ENCODE assay signal across 22 cellular contexts in genomic region chr14:72419226-72419625, GRCh38.
DNase-seq lines count a peak whose midpoint lies in the region; FAIRE-seq and TF ChIP-seq lines count a peak whose summit lies in the region.
"Had no signal": no experiment of that assay in that cellular context is flagged by ENCODE, and none has a peak within 500 bp of the region (broad histone marks: within the 10 kb centered on the region; RNA-seq: fewer than 3 reads in every experiment).

No MANE protein-coding gene starts in this region.

- no peaks in the 10 kb centered on the region for H3K27me3 ChIP-seq in HUES48 (ENCODE audit: control insufficient read depth, insufficient read depth, low read length)
- H3K27me3 ChIP-seq: BLaER1 had no signal

- H3K27ac ChIP-seq in HUES48 (ENCODE audit: low read depth, low read length): peak overlapping the region; percentile 5
- no peak overlapping the region for H3K27ac ChIP-seq in substantia nigra (ENCODE audit: low read depth, low read length, poor library complexity, severe bottlenecking)
- H3K27ac ChIP-seq: 22Rv1, BLaER1, C4-2B, GM23248 had no signal

- no peaks in the 10 kb centered on the region for H3K36me3 ChIP-seq in HUES48 (ENCODE audit: control insufficient read depth, insufficient read depth, low read length)
- H3K36me3 ChIP-seq: BLaER1 had no signal

- peak overlapping the region; percentile 70 for H3K27ac Mint-ChIP-seq in glutamatergic neuron (ENCODE audit: unreplicated experiment)
- H3K27ac Mint-ChIP-seq in activated T-cell treated with anti-CD3 and anti-CD28 coated beads, Interleukin-2, amount 50 U/mL, for 24 hours: no peak overlapping the region
- H3K27ac Mint-ChIP-seq: B cell; CD4-positive, CD25-positive, alpha-beta regulatory T cell; CD8-positive, alpha-beta T cell had no signal

- peak overlapping the region; percentile 23 for H3K4me3 Mint-ChIP-seq in glutamatergic neuron (ENCODE audit: unreplicated experiment)
- no peak overlapping the region for H3K4me3 Mint-ChIP-seq in activated T-cell treated with anti-CD3 and anti-CD28 coated beads, Interleukin-2, amount 50 U/mL, for 24 hours
- H3K4me3 Mint-ChIP-seq: B cell; CD4-positive, CD25-positive, alpha-beta regulatory T cell; CD8-positive, alpha-beta T cell; H9 had no signal

- no peak for TF ChIP-seq CTCF in glutamatergic neuron (IDR thresholded peaks at IDR 0.05; ENCODE audit: partially characterized antibody, unreplicated experiment)

- H3K9me3 Mint-ChIP-seq in glutamatergic neuron (ENCODE audit: unreplicated experiment): peaks cover under 1% of the 10 kb centered on the region
- H3K9me3 Mint-ChIP-seq in activated T-cell treated with anti-CD3 and anti-CD28 coated beads, Interleukin-2, amount 50 U/mL, for 24 hours: peaks cover 4% of the 10 kb centered on the region
- H3K9me3 Mint-ChIP-seq: CD8-positive, alpha-beta T cell had no signal

- H3K9me3 ChIP-seq in HUES48 (ENCODE audit: control insufficient read depth, insufficient read depth, low read length): peaks cover 13% of the 10 kb centered on the region
- H3K9me3 ChIP-seq: Caco-2 had no signal

- peaks cover 3% of the 10 kb centered on the region for H3K36me3 Mint-ChIP-seq in glutamatergic neuron (ENCODE audit: unreplicated experiment)
- H3K36me3 Mint-ChIP-seq in activated T-cell treated with anti-CD3 and anti-CD28 coated beads, Interleukin-2, amount 50 U/mL, for 24 hours (ENCODE audit: low read depth): no peaks in the 10 kb centered on the region
- H3K36me3 Mint-ChIP-seq: CD4-positive, CD25-positive, alpha-beta regulatory T cell; CD8-positive, alpha-beta T cell had no signal

- peaks cover 1% of the 10 kb centered on the region for H3K27me3 Mint-ChIP-seq in glutamatergic neuron (ENCODE audit: unreplicated experiment)
- H3K27me3 Mint-ChIP-seq in activated T-cell treated with anti-CD3 and anti-CD28 coated beads, Interleukin-2, amount 50 U/mL, for 24 hours: peaks cover 18% of the 10 kb centered on the region

- H3K4me1 Mint-ChIP-seq in glutamatergic neuron (ENCODE audit: low read depth, unreplicated experiment): peaks cover 11% of the 10 kb centered on the region
- peaks cover 1% of the 10 kb centered on the region for H3K4me1 Mint-ChIP-seq in activated T-cell treated with anti-CD3 and anti-CD28 coated beads, Interleukin-2, amount 50 U/mL, for 24 hours (ENCODE audit: low read depth)

- no peak overlapping the region for H3K9ac ChIP-seq in HUES48 (ENCODE audit: low read depth, low read length)
- H3K9ac ChIP-seq: BLaER1, GM23248 had no signal

- peaks cover 12% of the 10 kb centered on the region; the same call in 1 of the 2 replicates for H3K4me1 ChIP-seq in HUES48 (ENCODE audit: control insufficient read depth, insufficient read depth, low read length)
- H3K4me1 ChIP-seq: Caco-2 had no signal

- DNase-seq in NCI-H82 (lab: John Stamatoyannopoulos, UW) (peak; percentile 7), NCI-H82 treated with DMSO at 0.1 percent for 48 hours (lab: John Stamatoyannopoulos, UW; ENCODE audit: unreplicated experiment) (no peak), glutamatergic neuron (no peak), urothelium cell line (ENCODE audit: low spot score) (no peak), substantia nigra (lab: John Stamatoyannopoulos, UW) (no peak), NCI-H2081 treated with DMSO at 0.1 percent for 48 hours (lab: John Stamatoyannopoulos, UW) (no peak)
- DNase-seq in activated T-cell treated with anti-CD3 and anti-CD28 coated beads, Interleukin-2, amount 50 U/mL, for 24 hours: no peak
- DNase-seq: Caco-2; CD4-positive, CD25-positive, alpha-beta regulatory T cell; CD8-positive, alpha-beta T cell; DMS153; DND-41; GM23248; H9 had no signal

- FAIRE-seq in urothelium cell line (lab: Jason Lieb, UNC): peak; percentile 77
- FAIRE-seq: A204.1, G401.6, GM12892 had no signal

- H3K4me3 ChIP-seq in HUES48 (ENCODE audit: low read depth, low read length): no peak overlapping the region
- H3K4me3 ChIP-seq: BLaER1, GM23248 had no signal
